Comparison of ENCODE assay signal across 9 cellular contexts in genomic region chr9:137666950-137667670, GRCh38. TPM values are rescaled to one million over a fixed set of nuclear protein-coding genes. Genes with fewer than 3 reads are reported as not detected.
DNase-seq lines count a peak whose midpoint lies in the region; ATAC-seq and TF ChIP-seq lines count a peak whose summit lies in the region.
"Had no signal": no experiment of that assay in that cellular context is flagged by ENCODE, and none has a peak within 500 bp of the region (broad histone marks: within the 10 kb centered on the region; RNA-seq: fewer than 3 reads in every experiment).

No MANE protein-coding gene starts in this region.

- no peaks in the 10 kb centered on the region for H3K27me3 Mint-ChIP-seq in naive thymus-derived CD8-positive, alpha-beta T cell

- H3K9me3 Mint-ChIP-seq in naive thymus-derived CD8-positive, alpha-beta T cell: no peaks in the 10 kb centered on the region

- no peaks in the 10 kb centered on the region for H3K27me3 ChIP-seq in foreskin keratinocyte

- peaks cover 0 to 37% (median 4%) of the 10 kb centered on the region in 3 donors for H3K36me3 Mint-ChIP-seq in naive thymus-derived CD8-positive, alpha-beta T cell

- ATAC-seq in naive thymus-derived CD8-positive, alpha-beta T cell: peak in 1 of 2 donors; percentile 25
- ATAC-seq in foreskin keratinocyte (no peak), GM21526 (IDR thresholded peaks at IDR 0.05; ENCODE audit: low FRiP score, unreplicated experiment) (no peak)

- H3K4me1 Mint-ChIP-seq in naive thymus-derived CD8-positive, alpha-beta T cell: peaks cover 35 to 71% (median 62%) of the 10 kb centered on the region in 4 donors

- TF ChIP-seq CTCF in foreskin keratinocyte (conservative IDR thresholded peaks at IDR 0.05): no peak

- no peaks in the 10 kb centered on the region for H3K4me1 ChIP-seq in foreskin keratinocyte

- H3K27ac ChIP-seq in caudate nucleus (ENCODE audit: low read depth, low read length) (peak overlapping the region; percentile 67), foreskin keratinocyte (no peak overlapping the region)

- peak overlapping the region; percentile 13 to 93 (median 71) for H3K27ac Mint-ChIP-seq in naive thymus-derived CD8-positive, alpha-beta T cell

- peak overlapping the region in 5 of 10 donors; percentile 5 to 69 (median 35) for H3K4me3 Mint-ChIP-seq in naive thymus-derived CD8-positive, alpha-beta T cell

- POLR2A ChIA-PET in naive thymus-derived CD8-positive, alpha-beta T cell (lab: Charles Lee): no interaction called here

- DNase-seq in DMS153 (lab: John Stamatoyannopoulos, UW) (peak; percentile 75), NCI-H1417 (lab: John Stamatoyannopoulos, UW) (peak; percentile 70 to 97 (median 91)), caudate nucleus (lab: John Stamatoyannopoulos, UW) (peak in 14 of 61 donors; percentile 9 to 53 (median 30)), foreskin keratinocyte (no peak), NCI-H226 (no peak), RKO (ENCODE audit: low spot score) (no peak)
- no peak for DNase-seq in naive thymus-derived CD8-positive, alpha-beta T cell
- DNase-seq: stimulated activated CD4-positive, alpha-beta T cell treated with anti-CD3 and anti-CD28 coated beads, Interleukin-2, amount 100 ng/mL, for 24 hours had no signal

RNA-seq across cellular contexts. Expression of gene EHMT1, which starts 48.3 kb away (rescaled TPM):
- total RNA-seq in naive thymus-derived CD8-positive, alpha-beta T cell: 100 to 1,000 TPM; 111 to 113 TPM
- 10 to 100 TPM; 20.9 to 34.4 (median 23.0) TPM for polyA plus RNA-seq in naive thymus-derived CD8-positive, alpha-beta T cell
- 38.1 and 45.3 TPM in 2 replicates for total RNA-seq in foreskin keratinocyte
- polyA plus RNA-seq in foreskin keratinocyte: 20.2 and 22.8 TPM in 2 replicates

Comparison
In these comparisons a context has a peak if more than half of its experiments do, and no peak if none do; other contexts are left out.
1. DNase-seq: peak in DMS153 (single experiment) and NCI-H1417 (3 of 3); none in naive thymus-derived CD8-positive, alpha-beta T cell (0 of 10), foreskin keratinocyte (0 of 2), NCI-H226 (single experiment) and RKO (single experiment).